17 cellular contexts compared by ENCODE assay signal in the genomic region with DNA sequence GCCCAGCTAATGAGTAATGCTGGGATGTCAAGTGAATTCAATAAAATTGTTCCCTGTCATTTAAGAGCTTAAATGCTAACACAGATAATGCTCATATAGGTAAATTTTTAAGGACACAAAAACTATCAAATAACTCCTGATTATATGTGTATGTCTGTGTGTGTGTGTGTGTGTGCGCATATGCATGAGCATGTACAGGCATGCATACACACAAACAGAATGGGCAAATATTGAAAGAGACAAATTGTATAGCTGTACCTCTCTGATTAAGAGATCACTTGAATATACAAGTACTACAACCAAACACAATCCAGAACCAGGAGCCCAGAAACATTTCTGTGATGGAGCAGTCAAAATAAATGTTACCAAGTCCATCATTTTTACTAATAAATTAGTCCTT.
A peak's percentile ranks its signal among the peaks of the same experiment; 100 is the strongest.
DNase-seq lines count a peak whose midpoint lies in the region; ATAC-seq and TF ChIP-seq lines count a peak whose summit lies in the region.
"Had no signal": no experiment of that assay in that cellular context is flagged by ENCODE, and none has a peak within 500 bp of the region (broad histone marks: within the 10 kb centered on the region; RNA-seq: fewer than 3 reads in every experiment).

No MANE protein-coding gene starts in this region.

- peak overlapping the region; percentile 46 for H3K27ac Mint-ChIP-seq in activated T-cell treated with anti-CD3 and anti-CD28 coated beads, Interleukin-2, amount 50 U/mL, for 72 hours
- H3K27ac Mint-ChIP-seq: CD4-positive, alpha-beta memory T cell; GM23338; H9 had no signal

- H3K4me3 ChIP-seq in epithelial cell of esophagus (ENCODE audit: low read length): no peak overlapping the region
- H3K4me3 ChIP-seq: GM12878, GM23338 had no signal

- H3K36me3 Mint-ChIP-seq in activated T-cell treated with anti-CD3 and anti-CD28 coated beads, Interleukin-2, amount 50 U/mL, for 72 hours (ENCODE audit: insufficient read depth in 2 of 2): no peaks in the 10 kb centered on the region
- H3K36me3 Mint-ChIP-seq: CD4-positive, alpha-beta memory T cell had no signal

- H3K27me3 Mint-ChIP-seq in activated T-cell treated with anti-CD3 and anti-CD28 coated beads, Interleukin-2, amount 50 U/mL, for 72 hours (ENCODE audit: low read depth): no peaks in the 10 kb centered on the region

- DNase-seq in activated T-cell treated with anti-CD3 and anti-CD28 coated beads, Interleukin-2, amount 50 U/mL, for 72 hours: no peak
- DNase-seq in activated T-cell treated with anti-CD3 and anti-CD28 coated beads for 4 hours (no peak), NCI-H69 (lab: John Stamatoyannopoulos, UW) (peak; percentile 22), epithelial cell of esophagus (ENCODE audit: low read depth) (peak; percentile 52)
- no peak for DNase-seq in activated CD8-positive, alpha-beta memory T cell treated with anti-CD3 and anti-CD28 coated beads for 24 hours
- DNase-seq: C1 segment of cervical spinal cord; Calu3; CD4-positive, alpha-beta memory T cell; COR-L47; DMS79; EL; GDM1; H9 had no signal

- peaks cover 2% of the 10 kb centered on the region in 2 donors for H3K9me3 Mint-ChIP-seq in activated T-cell treated with anti-CD3 and anti-CD28 coated beads, Interleukin-2, amount 50 U/mL, for 72 hours
- H3K9me3 Mint-ChIP-seq: GM23338, H9 had no signal

- TF ChIP-seq CTCF in epithelial cell of esophagus (IDR thresholded peaks at IDR 0.05; ENCODE audit: insufficient read depth, low read depth, low read length, missing control alignments): no peak

- H3K4me1 Mint-ChIP-seq in activated T-cell treated with anti-CD3 and anti-CD28 coated beads, Interleukin-2, amount 50 U/mL, for 72 hours (ENCODE audit: low read depth): peaks cover 35% of the 10 kb centered on the region

- ATAC-seq in activated T-cell treated with anti-CD3 and anti-CD28 coated beads, Interleukin-2, amount 50 U/mL, for 72 hours (replicated peaks in 1 of 2): no peak
- no peak for ATAC-seq in HG03342 (IDR thresholded peaks at IDR 0.05; ENCODE audit: unreplicated experiment)
- ATAC-seq: GM12878, GM23338, HCT116 had no signal

- H3K4me3 Mint-ChIP-seq in activated T-cell treated with anti-CD3 and anti-CD28 coated beads, Interleukin-2, amount 50 U/mL, for 72 hours: no peak overlapping the region
- H3K4me3 Mint-ChIP-seq: CD4-positive, alpha-beta memory T cell; GM23338; H9 had no signal

Comparison
In these comparisons a context has a peak if more than half of its experiments do, and no peak if none do; other contexts are left out.
1. DNase-seq: peak in NCI-H69 (single experiment) and epithelial cell of esophagus (single experiment); none in activated T-cell treated with anti-CD3 and anti-CD28 coated beads, Interleukin-2, amount 50 U/mL, for 72 hours (0 of 2), activated T-cell treated with anti-CD3 and anti-CD28 coated beads for 4 hours (single experiment) and activated CD8-positive, alpha-beta memory T cell treated with anti-CD3 and anti-CD28 coated beads for 24 hours (single experiment).